ENCODE assay signal across 11 cellular contexts in genomic region chr5:118553662-118554061, GRCh38.
A peak's percentile ranks its signal among the peaks of the same experiment; 100 is the strongest.
DNase-seq lines count a peak whose midpoint lies in the region; ATAC-seq, FAIRE-seq and TF ChIP-seq lines count a peak whose summit lies in the region.
"Had no signal": no experiment of that assay in that cellular context is flagged by ENCODE, and none has a peak within 500 bp of the region (broad histone marks: within the 10 kb centered on the region; RNA-seq: fewer than 3 reads in every experiment).

No MANE protein-coding gene starts in this region.

- TF ChIP-seq EP300 in transverse colon (IDR thresholded peaks at IDR 0.05; ENCODE audit: low read depth): no peak

- no peaks in the 10 kb centered on the region for H3K4me1 Mint-ChIP-seq in activated T-helper 2 cell treated with anti-CD3 and anti-CD28 coated beads, Interferon-gamma antibody, Interleukin-2, Interleukin-4, amounts not matched to agents 10 μg/mL and 5 μg/mL and 100 μg/mL, durations not matched to agents 14 hours and 24 hours and 36 hours (ENCODE audit: low read depth)
- H3K4me1 Mint-ChIP-seq: naive thymus-derived CD8-positive, alpha-beta T cell had no signal

- H3K27me3 ChIP-seq in gastrocnemius medialis: no peaks in the 10 kb centered on the region
- no peaks in the 10 kb centered on the region for H3K27me3 ChIP-seq in transverse colon
- H3K27me3 ChIP-seq: stomach had no signal

- FAIRE-seq in H54 (lab: Jason Lieb, UNC): no peak

- H3K36me3 ChIP-seq in gastrocnemius medialis (no peaks in the 10 kb centered on the region), transverse colon (no peaks in the 10 kb centered on the region)
- H3K36me3 ChIP-seq: stomach had no signal

- H3K4me1 ChIP-seq in gastrocnemius medialis (no peaks in the 10 kb centered on the region), transverse colon (no peaks in the 10 kb centered on the region)
- H3K4me1 ChIP-seq: stomach had no signal

- DNase-seq in GM04504 (ENCODE audit: low read depth) (peak; percentile 99), RPMI7951 (ENCODE audit: low read depth) (peak; percentile 96), foreskin fibroblast (peak; percentile 93 to 98), gastrocnemius medialis (peak; percentile 8 to 69), transverse colon (no peak), H54 (ENCODE audit: insufficient read length, low spot score) (no peak)
- DNase-seq in activated T-helper 2 cell treated with anti-CD3 and anti-CD28 coated beads, Interferon-gamma antibody, Interleukin-2, Interleukin-4, amounts not matched to agents 10 μg/mL and 5 μg/mL and 100 μg/mL, durations not matched to agents 14 hours and 24 hours and 36 hours (ENCODE audit: low spot score): no peak
- DNase-seq: naive thymus-derived CD8-positive, alpha-beta T cell; stomach had no signal

- peak; percentile 33 to 77 for ATAC-seq in gastrocnemius medialis
- no peak for ATAC-seq in HG03342 (IDR thresholded peaks at IDR 0.05; ENCODE audit: unreplicated experiment)
- ATAC-seq: activated CD4-positive, CD25-positive, alpha-beta regulatory T cell treated with anti-CD3 and anti-CD28 coated beads, Interleukin-2, amount 50 U/mL, for 24 hours; naive thymus-derived CD8-positive, alpha-beta T cell had no signal

- no peak overlapping the region for H3K27ac ChIP-seq in gastrocnemius medialis
- no peak overlapping the region for H3K27ac ChIP-seq in transverse colon
- H3K27ac ChIP-seq: stomach had no signal

- 69% methylated on average over 3 of the region's 3 CpGs; no CpG with 5 or more reads in 1 of the 2 donors for WGBS in transverse colon (ENCODE audit: low coverage in 1 of 2), 2 donors

- H3K4me3 Mint-ChIP-seq in activated T-helper 2 cell treated with anti-CD3 and anti-CD28 coated beads, Interferon-gamma antibody, Interleukin-2, Interleukin-4, amounts not matched to agents 10 μg/mL and 5 μg/mL and 100 μg/mL, durations not matched to agents 14 hours and 24 hours and 36 hours (ENCODE audit: low read depth): no peak overlapping the region
- H3K4me3 Mint-ChIP-seq: naive thymus-derived CD8-positive, alpha-beta T cell had no signal

- no peaks in the 10 kb centered on the region for H3K9me3 ChIP-seq in gastrocnemius medialis
- H3K9me3 ChIP-seq in transverse colon: no peaks in the 10 kb centered on the region
- H3K9me3 ChIP-seq: stomach had no signal

- H3K9me3 Mint-ChIP-seq in activated T-helper 2 cell treated with anti-CD3 and anti-CD28 coated beads, Interferon-gamma antibody, Interleukin-2, Interleukin-4, amounts not matched to agents 10 μg/mL and 5 μg/mL and 100 μg/mL, durations not matched to agents 14 hours and 24 hours and 36 hours: no peaks in the 10 kb centered on the region

- TF ChIP-seq CTCF in foreskin fibroblast (IDR thresholded peaks at IDR 0.05; ENCODE audit: low read depth, low read length) (no peak), gastrocnemius medialis (IDR thresholded peaks at IDR 0.05 in 4 of 5, conservative IDR thresholded peaks at IDR 0.05 in 1 of 5) (no peak), transverse colon (IDR thresholded peaks at IDR 0.05) (no peak)

- TF ChIP-seq POLR2A in gastrocnemius medialis (IDR thresholded peaks at IDR 0.05) (no peak), transverse colon (IDR thresholded peaks at IDR 0.05) (no peak), H54 (IDR thresholded peaks at IDR 0.05; ENCODE audit: low read depth, low read length) (no peak)

- intact Hi-C loops in gastrocnemius medialis (cut with DNase I; ENCODE audit: low total_unique reads) (no loop called here), transverse colon (cut with DNase I; ENCODE audit: low total_unique reads) (no loop called here)
- intact Hi-C loops in activated T-helper 2 cell treated with anti-CD3 and anti-CD28 coated beads, Interferon-gamma antibody, Interleukin-2, Interleukin-4, amounts not matched to agents 10 μg/mL and 5 μg/mL and 100 μg/mL, durations not matched to agents 14 hours and 24 hours and 36 hours (cut with micrococcal nuclease): no loop called here

- in situ Hi-C loops in gastrocnemius medialis (cut with MboI; ENCODE audit: low sequenced_read_pairs in 4 of 4) (no loop called here), transverse colon (cut with MboI; ENCODE audit: low pct_ligation_motif_present in 1 of 4, low pct_unique_long_range_greater_than_20kb in 1 of 4, low sequenced_read_pairs in 3 of 4) (no loop called here)

- H3K27me3 Mint-ChIP-seq in activated T-helper 2 cell treated with anti-CD3 and anti-CD28 coated beads, Interferon-gamma antibody, Interleukin-2, Interleukin-4, amounts not matched to agents 10 μg/mL and 5 μg/mL and 100 μg/mL, durations not matched to agents 14 hours and 24 hours and 36 hours (ENCODE audit: low read depth): no peaks in the 10 kb centered on the region

- no peaks in the 10 kb centered on the region for H3K36me3 Mint-ChIP-seq in activated T-helper 2 cell treated with anti-CD3 and anti-CD28 coated beads, Interferon-gamma antibody, Interleukin-2, Interleukin-4, amounts not matched to agents 10 μg/mL and 5 μg/mL and 100 μg/mL, durations not matched to agents 14 hours and 24 hours and 36 hours (ENCODE audit: low read depth)
- H3K36me3 Mint-ChIP-seq: naive thymus-derived CD8-positive, alpha-beta T cell had no signal

- no peak overlapping the region for H3K4me3 ChIP-seq in foreskin fibroblast (ENCODE audit: low read depth in 1 of 2, low read length in 2 of 2)
- no peak overlapping the region for H3K4me3 ChIP-seq in gastrocnemius medialis
- H3K4me3 ChIP-seq in transverse colon: no peak overlapping the region
- H3K4me3 ChIP-seq: stomach had no signal

- no peak overlapping the region for H3K27ac Mint-ChIP-seq in activated T-helper 2 cell treated with anti-CD3 and anti-CD28 coated beads, Interferon-gamma antibody, Interleukin-2, Interleukin-4, amounts not matched to agents 10 μg/mL and 5 μg/mL and 100 μg/mL, durations not matched to agents 14 hours and 24 hours and 36 hours
- H3K27ac Mint-ChIP-seq: naive thymus-derived CD8-positive, alpha-beta T cell had no signal

Comparison
In these comparisons a context has a peak if more than half of its experiments do, and no peak if none do; other contexts are left out.
1. DNase-seq: peak in GM04504 (single experiment), RPMI7951 (single experiment), foreskin fibroblast (2 of 2) and gastrocnemius medialis (2 of 2); none in transverse colon (single experiment), activated T-helper 2 cell treated with anti-CD3 and anti-CD28 coated beads, Interferon-gamma antibody, Interleukin-2, Interleukin-4, amounts not matched to agents 10 μg/mL and 5 μg/mL and 100 μg/mL, durations not matched to agents 14 hours and 24 hours and 36 hours (single experiment) and H54 (single experiment).